In the genomic region with DNA sequence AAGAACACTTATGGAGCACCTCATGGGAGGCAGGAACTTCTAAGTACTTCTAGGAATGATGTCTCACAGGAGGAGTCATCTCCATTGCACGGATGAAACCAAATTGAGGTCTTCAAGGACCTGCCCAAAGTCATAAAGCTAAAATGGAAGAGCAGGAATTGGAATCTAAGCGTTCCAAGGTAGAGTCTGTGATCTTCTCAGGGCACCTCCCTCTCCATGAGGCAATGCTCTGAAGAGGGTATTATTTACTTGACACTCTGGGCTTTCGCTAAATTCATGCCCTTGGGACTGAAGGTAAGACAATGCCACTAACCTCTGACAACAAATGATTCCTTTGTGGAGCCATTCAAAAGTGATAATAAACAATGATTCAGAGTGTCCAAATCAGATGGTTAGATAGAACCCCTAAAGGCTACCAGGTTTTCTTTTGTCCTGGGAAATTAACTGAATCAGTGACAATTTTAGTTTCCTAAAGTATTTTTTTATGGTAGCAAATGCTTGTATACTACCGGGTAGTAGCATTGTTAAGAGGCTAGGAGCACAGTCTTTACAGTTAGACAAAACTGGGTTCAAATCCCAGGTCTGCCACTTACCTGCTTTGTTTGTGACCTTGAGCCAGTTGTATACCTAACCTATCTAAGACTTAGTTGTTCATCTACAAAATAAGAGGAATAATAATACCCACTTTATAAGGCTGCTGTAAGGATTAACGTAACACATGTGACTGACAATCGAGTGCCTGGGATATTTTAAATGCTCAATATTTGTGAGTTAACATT, we compare ENCODE assay signal across 27 cellular contexts. TPM values are rescaled to one million over a fixed set of nuclear protein-coding genes. Genes with fewer than 3 reads are reported as not detected.
DNase-seq lines count a peak whose midpoint lies in the region; ATAC-seq and TF ChIP-seq lines count a peak whose summit lies in the region.
"Had no signal": no experiment of that assay in that cellular context is flagged by ENCODE, and none has a peak within 500 bp of the region (broad histone marks: within the 10 kb centered on the region; RNA-seq: fewer than 3 reads in every experiment).

No MANE protein-coding gene starts in this region.

- no peak overlapping the region for H3K4me3 Mint-ChIP-seq in nephron progenitor cell
- H3K4me3 Mint-ChIP-seq: activated CD4-positive, alpha-beta memory T cell treated with anti-CD3 and anti-CD28 coated beads for 36 hours; activated T-cell treated with anti-CD3 and anti-CD28 coated beads, Interleukin-2, amount 50 U/mL, for 72 hours; CD8-positive, alpha-beta T cell; T-helper 17 cell had no signal

- no peak overlapping the region for H2AFZ ChIP-seq in PC-9

- peaks cover 37% of the 10 kb centered on the region for H3K36me3 ChIP-seq in PC-9 (ENCODE audit: low read depth)
- peaks cover 64% of the 10 kb centered on the region for H3K36me3 ChIP-seq in brain microvascular endothelial cell (replicated peaks)
- H3K36me3 ChIP-seq: ascending aorta, BE2C, gastroesophageal sphincter, pancreas had no signal

- no peak overlapping the region for H3K4me3 ChIP-seq in PC-9
- no peak overlapping the region for H3K4me3 ChIP-seq in brain microvascular endothelial cell (ENCODE audit: low read depth, low read length)
- H3K4me3 ChIP-seq: ascending aorta, gastroesophageal sphincter, pancreas, testis had no signal

- H3K27ac Mint-ChIP-seq in nephron progenitor cell = peak overlapping the region; percentile 87
- H3K27ac Mint-ChIP-seq: activated CD4-positive, alpha-beta memory T cell treated with anti-CD3 and anti-CD28 coated beads for 36 hours; activated T-cell treated with anti-CD3 and anti-CD28 coated beads, Interleukin-2, amount 50 U/mL, for 72 hours; CD8-positive, alpha-beta T cell; T-helper 17 cell had no signal

- intact Hi-C loops in PC-9 (cut with micrococcal nuclease; ENCODE audit: unreplicated experiment) = no loop called here

- peaks cover 89% of the 10 kb centered on the region for H3K36me3 Mint-ChIP-seq in nephron progenitor cell (ENCODE audit: low read depth)
- H3K36me3 Mint-ChIP-seq: activated CD4-positive, alpha-beta memory T cell treated with anti-CD3 and anti-CD28 coated beads for 36 hours; CD8-positive, alpha-beta T cell had no signal

- CTCF ChIA-PET in PC-9 (lab: Charles Lee) = interaction anchor here (0.7 kb wide), 1 partner anchor 203 kb away, joined by 4 read pairs; no protein-coding TSS in a partner anchor

- no peaks in the 10 kb centered on the region for H3K9me3 ChIP-seq in PC-9 (ENCODE audit: insufficient read depth, low read depth)
- H3K9me3 ChIP-seq: ascending aorta, BE2C, gastroesophageal sphincter, pancreas, testis had no signal

- peaks cover 5% of the 10 kb centered on the region for H3K27me3 Mint-ChIP-seq in nephron progenitor cell (ENCODE audit: low read depth, poor library complexity)

- POLR2A ChIA-PET in PC-9 (lab: Charles Lee; ENCODE audit: unreplicated experiment) = no interaction called here

- H3K27me3 ChIP-seq in PC-9 (ENCODE audit: insufficient read depth, low read depth) = no peaks in the 10 kb centered on the region
- no peaks in the 10 kb centered on the region for H3K27me3 ChIP-seq in brain microvascular endothelial cell (replicated peaks)
- H3K27me3 ChIP-seq: ascending aorta, BE2C, testis had no signal

- no peaks in the 10 kb centered on the region for H4K20me1 ChIP-seq in PC-9 (ENCODE audit: insufficient read depth)

- no peaks in the 10 kb centered on the region for H3K9me2 ChIP-seq in PC-9 (ENCODE audit: insufficient read depth)

- no peak for ATAC-seq in HG03460 (IDR thresholded peaks at IDR 0.05; ENCODE audit: unreplicated experiment)
- ATAC-seq in GM21786 (IDR thresholded peaks at IDR 0.05; ENCODE audit: unreplicated experiment) = no peak
- ATAC-seq: activated T-cell treated with anti-CD3 and anti-CD28 coated beads, Interleukin-2, amount 50 U/mL, for 72 hours; CD8-positive, alpha-beta T cell; gastroesophageal sphincter; pancreas; stimulated activated naive CD8-positive, alpha-beta T cell treated with anti-CD3 and anti-CD28 coated beads, Interleukin-15, Interleukin-2, amounts not matched to agents 100 U/mL and 50 U/mL, for 24 hours; T-helper 17 cell had no signal

- H3K4me2 ChIP-seq in PC-9 = no peak overlapping the region

- DNase-seq in ELR (ENCODE audit: low read depth) (peak; percentile 58), PC-9 (no peak), brain microvascular endothelial cell (no peak), nephron progenitor cell (no peak), dedifferentiated amniotic fluid mesenchymal stem cell (ENCODE audit: extremely low spot score) (no peak)
- DNase-seq: ACHN; activated CD4-positive, alpha-beta memory T cell treated with anti-CD3 and anti-CD28 coated beads for 36 hours; activated CD4-positive, alpha-beta T cell treated with anti-CD3 and anti-CD28 coated beads for 1 hour; activated T-cell treated with anti-CD3 and anti-CD28 coated beads, Interleukin-2, amount 50 U/mL, for 72 hours; BE2C; caudate nucleus; CD8-positive, alpha-beta T cell; GOT3; hypothalamus; mammary epithelial cell; NCI-H446 treated with DMSO at 0.1 percent for 48 hours; NCI-H82; pancreas; small intestine; stimulated activated naive CD8-positive, alpha-beta T cell treated with anti-CD3 and anti-CD28 coated beads, Interleukin-15, Interleukin-2, amounts not matched to agents 100 U/mL and 50 U/mL, for 24 hours; T-helper 17 cell; testis had no signal

- in situ Hi-C loops in brain microvascular endothelial cell (cut with HindIII; ENCODE audit: low pct_ligation_motif_present, low sequenced_read_pairs) = no loop called here

- H3K27ac ChIP-seq in PC-9 (peak overlapping the region; percentile 30), brain microvascular endothelial cell (peak overlapping the region; percentile 20)
- H3K27ac ChIP-seq: ascending aorta, gastroesophageal sphincter, pancreas, testis had no signal

- TF ChIP-seq CTCF in PC-9 (conservative IDR thresholded peaks at IDR 0.05) = no peak
- no peak for TF ChIP-seq CTCF in brain microvascular endothelial cell (IDR thresholded peaks at IDR 0.05; ENCODE audit: low read depth, low read length, missing control alignments)
- TF ChIP-seq CTCF in nephron progenitor cell (IDR thresholded peaks at IDR 0.05) = no peak

- H3F3A ChIP-seq in PC-9 (ENCODE audit: insufficient read depth, low read depth) = peaks cover 66% of the 10 kb centered on the region

- H3K4me1 ChIP-seq in PC-9 (replicated peaks; ENCODE audit: insufficient read depth) = 0 out of 2 replicates have a peak, but pooled peaks cover under 1% of the 10 kb centered on the region
- H3K4me1 ChIP-seq: ascending aorta, BE2C, gastroesophageal sphincter, pancreas, testis had no signal

- no TSS peak for BruUV-seq in PC-9 (replicated peaks; lab: Mats Ljungman, UMichigan)

- peaks cover 79% of the 10 kb centered on the region for H3K79me2 ChIP-seq in PC-9 (ENCODE audit: low read depth)

- H3K4me1 Mint-ChIP-seq in nephron progenitor cell = peaks cover 91% of the 10 kb centered on the region
- H3K4me1 Mint-ChIP-seq: T-helper 17 cell had no signal

- no peaks in the 10 kb centered on the region for H3K9me3 Mint-ChIP-seq in nephron progenitor cell
- H3K9me3 Mint-ChIP-seq: activated CD4-positive, alpha-beta memory T cell treated with anti-CD3 and anti-CD28 coated beads for 36 hours; activated T-cell treated with anti-CD3 and anti-CD28 coated beads, Interleukin-2, amount 50 U/mL, for 72 hours; CD8-positive, alpha-beta T cell had no signal

RNA-seq across cellular contexts. Expression of a gene that starts 12.3 kb away (rescaled TPM):
- total RNA-seq in PC-9 (2021) = 13.8 and 14.7 TPM in 2 replicates
- total RNA-seq: activated CD4-positive, alpha-beta memory T cell treated with anti-CD3 and anti-CD28 coated beads for 36 hours; activated T-cell treated with anti-CD3 and anti-CD28 coated beads, Interleukin-2, amount 50 U/mL, for 72 hours; ascending aorta; CD8-positive, alpha-beta T cell; T-helper 17 cell; ureter had no signal
